In the genomic region with DNA sequence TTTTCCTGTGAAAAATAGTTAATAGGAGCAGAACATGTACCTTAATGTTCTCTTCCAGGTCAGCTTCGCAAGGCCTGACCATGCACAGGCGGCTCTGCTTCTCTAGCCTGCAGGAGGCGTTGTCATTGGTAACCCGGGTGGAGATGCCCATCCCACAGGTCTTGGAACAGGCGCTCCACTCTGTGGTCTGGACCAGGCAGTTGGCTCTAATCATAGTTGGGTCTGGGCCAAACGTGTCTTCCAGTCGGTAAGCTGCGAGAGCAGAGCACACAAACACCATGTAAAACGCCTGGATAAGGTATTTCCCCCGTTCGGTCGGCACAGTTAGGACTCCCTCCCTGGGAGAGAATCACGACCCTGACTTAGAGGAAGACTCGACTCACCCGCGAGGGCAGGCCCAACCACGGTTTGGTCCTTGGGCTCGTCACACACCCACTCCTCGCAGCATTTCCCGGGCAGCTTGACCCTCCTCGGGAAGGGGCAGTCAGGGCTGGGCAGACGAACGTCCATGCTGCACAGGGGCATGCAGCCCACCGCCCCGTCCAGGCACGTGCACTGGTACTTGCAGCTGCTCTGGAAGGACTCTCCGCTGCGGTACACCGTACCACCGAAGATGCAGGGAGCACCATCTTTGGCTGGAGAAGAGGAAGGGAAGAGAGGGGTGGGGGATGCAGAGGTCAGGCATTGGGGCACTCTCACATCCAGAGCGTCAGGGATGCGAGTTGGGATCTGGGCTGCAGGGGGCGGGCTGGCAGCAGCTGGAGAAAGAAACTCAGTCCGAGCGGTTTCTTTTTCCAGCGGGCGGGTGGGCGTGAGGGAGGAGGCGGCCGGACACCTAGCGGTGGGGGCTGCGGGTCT, we compare ENCODE assay signal across 8 cellular contexts. TPM values are rescaled to one million over a fixed set of nuclear protein-coding genes. Genes with fewer than 3 reads are reported as not detected.
DNase-seq lines count a peak whose midpoint lies in the region; ATAC-seq and TF ChIP-seq lines count a peak whose summit lies in the region.

No MANE protein-coding gene starts in this region.

- DNase-seq in CD4-positive, alpha-beta T cell = peak in 1 of 10 experiments; percentile 4
- DNase-seq in NCI-H82 treated with DMSO at 0.1 percent for 48 hours (lab: John Stamatoyannopoulos, UW; ENCODE audit: unreplicated experiment) (peak; percentile 15), astrocyte of the cerebellum (ENCODE audit: low read depth) (peak; percentile 87), left ventricle myocardium superior (peak; percentile 76), trophoblast cell (peak; percentile 47 to 60), OCI-M1 (lab: John Stamatoyannopoulos, UW) (no peak), DMS79 (lab: John Stamatoyannopoulos, UW) (no peak)

- peak overlapping the region; percentile 3 for H2AFZ ChIP-seq in trophoblast cell (ENCODE audit: insufficient read depth, low read length, poor library complexity)

- peak overlapping the region; percentile 71 for H3K4me2 ChIP-seq in trophoblast cell (ENCODE audit: low read length)

- no peaks in the 10 kb centered on the region for H3K36me3 Mint-ChIP-seq in CD4-positive, alpha-beta T cell (ENCODE audit: low read depth)

- H3K79me1 ChIP-seq in trophoblast cell (ENCODE audit: low read length) = peaks cover 11% of the 10 kb centered on the region

- H4K91ac ChIP-seq in trophoblast cell (ENCODE audit: low read depth, low read length) = no peak overlapping the region

- H3K18ac ChIP-seq in trophoblast cell (ENCODE audit: low read length) = peak overlapping the region; percentile 100

- H3K4me1 Mint-ChIP-seq in CD4-positive, alpha-beta T cell (ENCODE audit: low read depth) = peaks cover 12% of the 10 kb centered on the region

- H3K27me3 Mint-ChIP-seq in CD4-positive, alpha-beta T cell = peaks cover 72% of the 10 kb centered on the region

- no peaks in the 10 kb centered on the region for H3K9me3 Mint-ChIP-seq in CD4-positive, alpha-beta T cell

- no peak overlapping the region for H3K27ac Mint-ChIP-seq in CD4-positive, alpha-beta T cell

- H3K4ac ChIP-seq in trophoblast cell (ENCODE audit: low read depth, low read length) = no peak overlapping the region

- TF ChIP-seq CTCF in CD4-positive, alpha-beta T cell (IDR thresholded peaks at IDR 0.05) = no peak
- TF ChIP-seq CTCF in astrocyte of the cerebellum (IDR thresholded peaks at IDR 0.05; ENCODE audit: low read depth, low read length, missing control alignments) = peak; percentile 47

- H4K12ac ChIP-seq in trophoblast cell (ENCODE audit: low read depth, low read length) = no peak overlapping the region

- peak overlapping the region; percentile 41 for H4K8ac ChIP-seq in trophoblast cell (ENCODE audit: low read depth, low read length)

- no peaks in the 10 kb centered on the region for H3K9me3 ChIP-seq in CD4-positive, alpha-beta T cell (ENCODE audit: control insufficient read depth, low read length)
- no peaks in the 10 kb centered on the region for H3K9me3 ChIP-seq in trophoblast cell (ENCODE audit: insufficient read depth, low read depth, low read length)

- peak overlapping the region; percentile 1 for H3K14ac ChIP-seq in trophoblast cell (ENCODE audit: low read length)

- H2BK12ac ChIP-seq in trophoblast cell (ENCODE audit: low read length) = no peak overlapping the region

- H2BK120ac ChIP-seq in trophoblast cell (ENCODE audit: insufficient read depth, low read length, poor library complexity) = no peak overlapping the region

- no peak overlapping the region for H3K23ac ChIP-seq in trophoblast cell (ENCODE audit: low read length)

- H3K27me3 ChIP-seq in CD4-positive, alpha-beta T cell (ENCODE audit: control insufficient read depth, insufficient read depth, low read length) = peaks cover 71% of the 10 kb centered on the region
- no peaks in the 10 kb centered on the region for H3K27me3 ChIP-seq in trophoblast cell (ENCODE audit: insufficient read depth, low read length)

- intact Hi-C loops in CD4-positive, alpha-beta T cell (cut with DNase I, micrococcal nuclease) = no loop called here
- intact Hi-C loops in left ventricle myocardium superior (cut with micrococcal nuclease) = no loop called here

- CTCF ChIA-PET in CD4-positive, alpha-beta T cell (lab: Charles Lee) = no interaction called here

- peak overlapping the region; percentile 91 for H3K9ac ChIP-seq in trophoblast cell (ENCODE audit: low read length)

- in situ Hi-C loops in astrocyte of the cerebellum (cut with HindIII; ENCODE audit: low sequenced_read_pairs) = no loop called here

- H3K4me3 ChIP-seq in astrocyte of the cerebellum (ENCODE audit: low read depth, low read length) = peak overlapping the region; percentile 79
- H3K4me3 ChIP-seq in trophoblast cell (ENCODE audit: low read depth, low read length) = peak overlapping the region; percentile 81

- peak overlapping the region; percentile 71 for H3K4me3 Mint-ChIP-seq in CD4-positive, alpha-beta T cell

- H3K36me3 ChIP-seq in trophoblast cell (ENCODE audit: control insufficient read depth in 1 of 2, insufficient read depth in 2 of 2, low read length in 2 of 2) = peaks cover 2 to 10% of the 10 kb centered on the region in 2 experiments

- peaks cover 7 to 19% of the 10 kb centered on the region in 2 experiments for H3K4me1 ChIP-seq in trophoblast cell (ENCODE audit: control insufficient read depth in 1 of 2, insufficient read depth in 2 of 2, low read length in 2 of 2)

- H2AK5ac ChIP-seq in trophoblast cell (ENCODE audit: low read length) = no peak overlapping the region

- H3K27ac ChIP-seq in CD4-positive, alpha-beta T cell (ENCODE audit: low read depth, low read length) = no peak overlapping the region
- H3K27ac ChIP-seq in trophoblast cell (ENCODE audit: low read depth, low read length) = peak overlapping the region; percentile 71

- POLR2A ChIA-PET in CD4-positive, alpha-beta T cell (lab: Charles Lee) = no interaction called here

- H2BK5ac ChIP-seq in trophoblast cell (ENCODE audit: low read depth, low read length, poor library complexity) = no peak overlapping the region

- H3K79me2 ChIP-seq in trophoblast cell (ENCODE audit: control insufficient read depth, insufficient read depth, low read length, poor library complexity) = peaks cover 5% of the 10 kb centered on the region

- no CpG with 5 or more reads among the region's 42 CpGs for WGBS in trophoblast cell (ENCODE audit: extremely low coverage, insufficient coverage, insufficient read length)

- ATAC-seq in CD4-positive, alpha-beta T cell (ENCODE audit: poor library complexity) = peak; percentile 17
- peak; percentile 60 for ATAC-seq in GM21723 (IDR thresholded peaks at IDR 0.05; ENCODE audit: unreplicated experiment)
- ATAC-seq in left ventricle myocardium superior = peak; percentile 78

RNA-seq across cellular contexts. Expression of a gene that starts 1.0 kb away (rescaled TPM):
- under 1 TPM in 1 of 2 experiments, not detected in 1; 0.11 TPM for total RNA-seq in CD4-positive, alpha-beta T cell
- total RNA-seq in left ventricle myocardium superior = 14.3 TPM
- polyA plus RNA-seq in trophoblast cell (2013) = 48.1 and 53.3 TPM in 2 replicates

Comparison
In these comparisons a context has a peak if more than half of its experiments do, and no peak if none do; other contexts are left out.
1. ATAC-seq: peak in every context shown above with its lines; median percentile 78 in left ventricle myocardium superior; 60 in GM21723; 17 in CD4-positive, alpha-beta T cell.
2. DNase-seq: peak in NCI-H82 treated with DMSO at 0.1 percent for 48 hours (single experiment), astrocyte of the cerebellum (single experiment), left ventricle myocardium superior (single experiment) and trophoblast cell (2 of 2); none in OCI-M1 (single experiment) and DMS79 (single experiment).
3. RNA of a gene that starts 1.0 kb away (total RNA-seq): 14.3 TPM in left ventricle myocardium superior (single experiment); 0.11 TPM in CD4-positive, alpha-beta T cell; every median in the first group is over 10 times any median in the second.